In the genomic region with DNA sequence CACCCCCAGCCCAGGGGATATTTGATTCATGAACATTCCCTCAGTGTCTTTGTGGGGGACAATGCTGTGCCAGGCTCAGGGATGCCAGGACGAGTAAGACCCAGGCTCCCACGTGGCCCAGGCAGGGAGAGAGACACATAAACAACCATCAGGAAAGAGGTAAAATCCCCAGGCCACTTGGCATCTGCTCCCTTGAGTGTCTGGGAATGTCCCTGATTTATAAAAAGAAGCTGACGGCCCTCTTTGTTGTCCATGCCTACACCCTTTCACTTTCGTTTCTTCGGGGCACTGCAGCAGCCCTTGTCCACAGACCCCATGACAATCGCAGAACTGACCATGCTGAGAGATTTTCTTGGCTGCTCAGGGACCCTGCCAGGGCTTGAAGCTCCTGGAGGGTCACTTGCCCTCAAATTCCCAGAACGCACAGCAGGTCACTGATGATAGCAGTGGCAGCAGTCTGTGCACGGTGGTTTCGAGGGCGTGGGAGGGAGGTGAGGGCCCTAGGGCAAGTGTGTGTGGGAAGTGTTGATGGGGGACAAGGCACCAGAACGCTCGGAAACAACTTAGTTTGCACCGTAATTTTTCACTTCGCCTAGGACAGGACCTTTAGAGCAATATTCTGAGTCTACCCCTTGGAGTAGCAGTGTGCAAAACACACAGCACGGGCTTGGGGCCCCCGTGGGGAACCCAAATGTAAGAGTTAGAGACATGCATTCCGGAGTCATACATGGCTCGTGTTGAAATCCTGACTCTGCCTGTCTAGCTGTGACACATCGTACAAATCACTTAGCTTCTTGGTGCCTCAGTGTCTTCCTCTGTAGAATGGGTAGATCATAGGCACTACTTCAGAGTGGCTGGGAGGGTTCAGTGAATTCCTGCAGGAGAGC, we compare ENCODE assay signal across 9 cellular contexts. TPM values are rescaled to one million over a fixed set of nuclear protein-coding genes. Genes with fewer than 3 reads are reported as not detected.
DNase-seq lines count a peak whose midpoint lies in the region; ATAC-seq, FAIRE-seq and TF ChIP-seq lines count a peak whose summit lies in the region.
"Had no signal": no experiment of that assay in that cellular context is flagged by ENCODE, and none has a peak within 500 bp of the region (broad histone marks: within the 10 kb centered on the region; RNA-seq: fewer than 3 reads in every experiment).

No MANE protein-coding gene starts in this region.

- H3K27ac ChIP-seq in endothelial cell of umbilical vein (ENCODE audit: insufficient read depth, low read depth, low read length) (no peak overlapping the region), neuronal stem cell (replicated peaks; ENCODE audit: low read length) (no peak overlapping the region)

- H4K8ac ChIP-seq in neuronal stem cell (ENCODE audit: low read depth, low read length) = no peak overlapping the region

- peak overlapping the region; percentile 98 for H3K27ac Mint-ChIP-seq in T-helper 17 cell

- H2BK15ac ChIP-seq in neuronal stem cell (ENCODE audit: low read length) = no peak overlapping the region

- no TSS peak for BruUV-seq in endothelial cell of umbilical vein (replicated peaks; lab: Mats Ljungman, UMichigan)

- H3K14ac ChIP-seq in neuronal stem cell (ENCODE audit: low read length) = no peak overlapping the region

- intact Hi-C loops in endothelial cell of umbilical vein (cut with micrococcal nuclease) = no loop called here

- H3K9me1 ChIP-seq in endothelial cell of umbilical vein (replicated peaks; ENCODE audit: control insufficient read depth, extremely low read depth, insufficient read depth, low read length) = no peaks in the 10 kb centered on the region

- peak overlapping the region; percentile 17 for H3K18ac ChIP-seq in neuronal stem cell (ENCODE audit: low read length)

- H3K4me2 ChIP-seq in endothelial cell of umbilical vein (ENCODE audit: insufficient read depth, low read length) = no peak overlapping the region
- H3K4me2 ChIP-seq in neuronal stem cell (ENCODE audit: insufficient read depth, low read length, poor library complexity, severe bottlenecking) = no peak overlapping the region

- DNase-seq in T-helper 17 cell = no peak
- peak; percentile 39 for DNase-seq in endothelial cell of umbilical vein (ENCODE audit: low read depth, low spot score)
- DNase-seq in neuronal stem cell (ENCODE audit: low spot score) = no peak
- no peak for DNase-seq in NK-92 (lab: John Stamatoyannopoulos, UW; ENCODE audit: unreplicated experiment)
- DNase-seq in NCI-H446 (lab: John Stamatoyannopoulos, UW) = no peak
- no peak for DNase-seq in NCI-H1105 treated with DMSO at 0.1 percent for 48 hours (lab: John Stamatoyannopoulos, UW)

- peak overlapping the region; percentile 92 for H3K4me3 Mint-ChIP-seq in T-helper 17 cell

- no peak overlapping the region for H3K4ac ChIP-seq in neuronal stem cell (ENCODE audit: low read length)

- WGBS in neuronal stem cell (ENCODE audit: extremely low coverage in 2 of 2, insufficient read length in 2 of 2, insufficient replicate concordance in 1 of 2), 2 donors = no CpG with 5 or more reads among the region's 19 CpGs

- dilution Hi-C loops in endothelial cell of umbilical vein (cut with MboI; ENCODE audit: extremely low pct_ligation_motif_present, low sequenced_read_pairs) = no loop called here

- no peaks in the 10 kb centered on the region for H4K20me1 ChIP-seq in endothelial cell of umbilical vein (replicated peaks; ENCODE audit: control insufficient read depth, extremely low read depth, insufficient read depth, low read length)

- H3K4me1 Mint-ChIP-seq in T-helper 17 cell = peaks cover 65% of the 10 kb centered on the region

- H2BK12ac ChIP-seq in neuronal stem cell (ENCODE audit: low read length) = no peak overlapping the region

- no peak overlapping the region for H3K23ac ChIP-seq in neuronal stem cell (ENCODE audit: low read depth, low read length, poor library complexity)

- TF ChIP-seq POLR2A in endothelial cell of umbilical vein (IDR thresholded peaks at IDR 0.05; ENCODE audit: low read depth, low read length) = no peak

- no peak overlapping the region for H2AK5ac ChIP-seq in neuronal stem cell (ENCODE audit: low read depth, low read length)

- no peaks in the 10 kb centered on the region for H3K27me3 Mint-ChIP-seq in T-helper 17 cell

- no peaks in the 10 kb centered on the region for H3K79me1 ChIP-seq in neuronal stem cell (ENCODE audit: low read depth, low read length)

- CTCF ChIA-PET in endothelial cell of umbilical vein (lab: Charles Lee) = interaction anchor here (0.8 to 2.7 kb wide), 2 partner anchors 33 to 108 kb away, joined by 4 to 10 read pairs; no protein-coding TSS in a partner anchor

- H3K4me3 ChIP-seq in endothelial cell of umbilical vein (replicated peaks in 1 of 3; ENCODE audit: insufficient read depth in 1 of 3, low read depth in 1 of 3, low read length in 3 of 3) (no peak overlapping the region), neuronal stem cell (ENCODE audit: low read length in 2 of 2) (no peak overlapping the region)

- H3K79me2 ChIP-seq in endothelial cell of umbilical vein (ENCODE audit: control insufficient read depth, insufficient read depth, low read length) = no peaks in the 10 kb centered on the region

- TF ChIP-seq CTCF in endothelial cell of umbilical vein (IDR thresholded peaks at IDR 0.05; ENCODE audit: extremely low read depth in 1 of 2, insufficient read depth in 1 of 2, low read depth in 1 of 2, low read length in 2 of 2) = no peak

- H3K9me3 ChIP-seq in T-helper 17 cell (ENCODE audit: control insufficient read depth, low read length, poor library complexity, severe bottlenecking) (no peaks in the 10 kb centered on the region), endothelial cell of umbilical vein (replicated peaks; ENCODE audit: control insufficient read depth, insufficient read depth, low read length) (no peaks in the 10 kb centered on the region), neuronal stem cell (replicated peaks in 1 of 2; ENCODE audit: control insufficient read depth in 2 of 2, insufficient read depth in 1 of 2, low read depth in 1 of 2, low read length in 2 of 2) (peaks cover 0 to 1% of the 10 kb centered on the region in 2 donors)

- no peaks in the 10 kb centered on the region for H3K36me3 Mint-ChIP-seq in T-helper 17 cell (ENCODE audit: low read depth)

- H3K36me3 ChIP-seq in endothelial cell of umbilical vein (ENCODE audit: control insufficient read depth in 2 of 2, extremely low read depth in 1 of 2, insufficient read depth in 2 of 2, low read length in 2 of 2) = no peaks in the 10 kb centered on the region
- no peaks in the 10 kb centered on the region for H3K36me3 ChIP-seq in neuronal stem cell (replicated peaks in 1 of 2; ENCODE audit: control insufficient read depth in 2 of 2, insufficient read depth in 2 of 2, low read length in 2 of 2)

- H3K9ac ChIP-seq in endothelial cell of umbilical vein (replicated peaks; ENCODE audit: extremely low read depth, insufficient read depth, low read length) (no peak overlapping the region), neuronal stem cell (ENCODE audit: low read depth, low read length, poor library complexity) (no peak overlapping the region)

- no peak overlapping the region for H4K91ac ChIP-seq in neuronal stem cell (ENCODE audit: low read depth, low read length, poor library complexity)

- POLR2A ChIA-PET in endothelial cell of umbilical vein (lab: Charles Lee) = no interaction called here

- peak; percentile 51 for ATAC-seq in GM18511 (IDR thresholded peaks at IDR 0.05; ENCODE audit: unreplicated experiment)
- peak; percentile 42 for ATAC-seq in HG02623 (IDR thresholded peaks at IDR 0.05; ENCODE audit: unreplicated experiment)
- ATAC-seq in T-helper 17 cell = peak; percentile 49

- no peaks in the 10 kb centered on the region for H3K4me1 ChIP-seq in endothelial cell of umbilical vein (ENCODE audit: control insufficient read depth, extremely low read depth, insufficient read depth, low read length)
- peaks cover 0 to 9% of the 10 kb centered on the region in 2 donors for H3K4me1 ChIP-seq in neuronal stem cell (ENCODE audit: control insufficient read depth in 2 of 2, insufficient read depth in 1 of 2, low read depth in 1 of 2, low read length in 2 of 2)

- FAIRE-seq in endothelial cell of umbilical vein (lab: Jason Lieb, UNC) = no peak
- FAIRE-seq: TTC549 had no signal

- H2AFZ ChIP-seq in endothelial cell of umbilical vein (ENCODE audit: low read depth, low read length) (peak overlapping the region; percentile 3), neuronal stem cell (ENCODE audit: low read length) (peak overlapping the region; percentile 74)

- no peak overlapping the region for H2BK120ac ChIP-seq in neuronal stem cell (ENCODE audit: low read depth, low read length)

- H2BK5ac ChIP-seq in neuronal stem cell (ENCODE audit: low read length) = no peak overlapping the region

- H3K27me3 ChIP-seq in endothelial cell of umbilical vein (ENCODE audit: control insufficient read depth in 2 of 2, insufficient read depth in 2 of 2, low read length in 2 of 2) (no peaks in the 10 kb centered on the region), neuronal stem cell (ENCODE audit: control insufficient read depth in 3 of 3, insufficient read depth in 3 of 3, low read depth in 1 of 3, low read length in 3 of 3) (peaks cover 0 to 34% (median 14%) of the 10 kb centered on the region in 3 experiments)

RNA-seq across cellular contexts. Expression of a gene that starts 4.7 kb away (rescaled TPM):
- 10 to 100 TPM in 1 of 2 donors, 1 to 10 TPM in 1; 9.4 to 16.6 TPM for total RNA-seq in T-helper 17 cell
- 0.58 TPM in 1 of 2 replicates, not detected in the other for total RNA-seq in endothelial cell of umbilical vein
- 0.03 and 0.07 TPM in 2 replicates for polyA plus RNA-seq in endothelial cell of umbilical vein
- 0.01 and 0.04 TPM in 2 replicates for polyA plus RNA-seq in endothelial cell of umbilical vein (2011; cell fraction: cytosol; rRNA removed)
- polyA plus RNA-seq in endothelial cell of umbilical vein (2011; cell fraction: nucleus; rRNA removed) = 0.04 and 0.11 TPM in 2 replicates
- polyA plus RNA-seq in endothelial cell of umbilical vein (2012) = 0.03 and 0.12 TPM in 2 replicates
- polyA minus RNA-seq in endothelial cell of umbilical vein = not detected in 2 replicates
- not detected for polyA minus RNA-seq in endothelial cell of umbilical vein (2011; cell fraction: cytosol; rRNA and poly(A)+ RNA removed)
- 0.19 TPM in 1 of 2 replicates, not detected in the other for polyA minus RNA-seq in endothelial cell of umbilical vein (2011; cell fraction: nucleus; rRNA and poly(A)+ RNA removed)
- polyA plus RNA-seq in neuronal stem cell (2013, experiment 1 of 2) = 0.14 TPM
- 0.06 TPM for polyA plus RNA-seq in neuronal stem cell (2013, experiment 2 of 2)

RNA-seq across cellular contexts. Expression of a gene that starts 17.0 kb away (rescaled TPM):
- 10 to 100 TPM; 44.0 to 58.9 TPM for total RNA-seq in T-helper 17 cell
- total RNA-seq in endothelial cell of umbilical vein = not detected in 2 replicates
- polyA plus RNA-seq in endothelial cell of umbilical vein = not detected in 2 replicates
- not detected in 2 replicates for polyA plus RNA-seq in endothelial cell of umbilical vein (2011; cell fraction: cytosol; rRNA removed)
- not detected in 2 replicates for polyA plus RNA-seq in endothelial cell of umbilical vein (2011; cell fraction: nucleus; rRNA removed)
- not detected in 2 replicates for polyA plus RNA-seq in endothelial cell of umbilical vein (2012)
- polyA minus RNA-seq in endothelial cell of umbilical vein = not detected in 2 replicates
- not detected for polyA minus RNA-seq in endothelial cell of umbilical vein (2011; cell fraction: cytosol; rRNA and poly(A)+ RNA removed)
- polyA minus RNA-seq in endothelial cell of umbilical vein (2011; cell fraction: nucleus; rRNA and poly(A)+ RNA removed) = not detected in 2 replicates
- not detected for polyA plus RNA-seq in neuronal stem cell (2013, experiment 1 of 2)
- not detected for polyA plus RNA-seq in neuronal stem cell (2013, experiment 2 of 2)

RNA-seq across cellular contexts. Expression of a gene that starts 43.8 kb away (rescaled TPM):
- total RNA-seq in T-helper 17 cell = 100 to 1,000 TPM; 411 to 412 TPM
- total RNA-seq in endothelial cell of umbilical vein = 21.5 and 22.2 TPM in 2 replicates
- polyA plus RNA-seq in endothelial cell of umbilical vein = 7.2 and 7.4 TPM in 2 replicates
- 7.5 and 9.1 TPM in 2 replicates for polyA plus RNA-seq in endothelial cell of umbilical vein (2011; cell fraction: cytosol; rRNA removed)
- 18.0 and 19.5 TPM in 2 replicates for polyA plus RNA-seq in endothelial cell of umbilical vein (2011; cell fraction: nucleus; rRNA removed)
- 17.9 and 19.8 TPM in 2 replicates for polyA plus RNA-seq in endothelial cell of umbilical vein (2012)
- 23.4 and 25.1 TPM in 2 replicates for polyA minus RNA-seq in endothelial cell of umbilical vein
- polyA minus RNA-seq in endothelial cell of umbilical vein (2011; cell fraction: cytosol; rRNA and poly(A)+ RNA removed) = 11.9 TPM
- polyA minus RNA-seq in endothelial cell of umbilical vein (2011; cell fraction: nucleus; rRNA and poly(A)+ RNA removed) = 32.1 and 44.6 TPM in 2 replicates
- polyA plus RNA-seq in neuronal stem cell (2013, experiment 1 of 2) = 5.4 TPM
- polyA plus RNA-seq in neuronal stem cell (2013, experiment 2 of 2) = 5.6 TPM

Comparison
In these comparisons a context has a peak if more than half of its experiments do, and no peak if none do; other contexts are left out.
1. RNA of a gene that starts 17.0 kb away (total RNA-seq): 44.0 to 58.9 TPM in T-helper 17 cell; not detected in endothelial cell of umbilical vein; every median in the first group is over 10 times any median in the second.
2. RNA of a gene that starts 43.8 kb away (total RNA-seq): 411 to 412 TPM in T-helper 17 cell; 21.5 to 22.2 TPM in endothelial cell of umbilical vein; every median in the first group is over 10 times any median in the second.
3. Peak in every context shown above with its lines, with median percentiles within 50 percentile points of each other: ATAC-seq.